ENCODE assay signal across 8 cellular contexts in genomic region chrX:136250191-136251041, GRCh38. TPM values are rescaled to one million over a fixed set of nuclear protein-coding genes. Genes with fewer than 3 reads are reported as not detected.
DNase-seq lines count a peak whose midpoint lies in the region; TF ChIP-seq lines count a peak whose summit lies in the region.

No MANE protein-coding gene starts in this region.

- H2AFZ ChIP-seq in OCI-LY7 (ENCODE audit: low read length) = peak overlapping the region; percentile 83
- H2AFZ ChIP-seq in hepatocyte = peak overlapping the region; percentile 78

- H3K4me3 ChIP-seq in OCI-LY7 (ENCODE audit: low read depth, low read length, poor library complexity, severe bottlenecking) (peak overlapping the region; percentile 90), hepatocyte (peak overlapping the region; percentile 55), skin epidermis (peak overlapping the region; percentile 63 to 82 (median 70))

- H3K4me2 ChIP-seq in OCI-LY7 (ENCODE audit: low read length) (peak overlapping the region; percentile 83), hepatocyte (peak overlapping the region; percentile 76)

- H3K27ac ChIP-seq in OCI-LY7 (ENCODE audit: low read depth, low read length, poor library complexity, severe bottlenecking) (no peak overlapping the region), hepatocyte (no peak overlapping the region), skin epidermis (peak overlapping the region in 20 of 21 experiments; percentile 18 to 88 (median 75))

- peaks cover 38% of the 10 kb centered on the region for H3K4me1 Mint-ChIP-seq in HFFc6 (ENCODE audit: low read depth)
- H3K4me1 Mint-ChIP-seq in activated naive CD8-positive, alpha-beta T cell (ENCODE audit: low read depth) = peaks cover 11% of the 10 kb centered on the region

- CTCF ChIA-PET in OCI-LY7 (lab: Charles Lee; ENCODE audit: unreplicated experiment) = no interaction called here

- H3K9me3 ChIP-seq in OCI-LY7 (ENCODE audit: low read length) (no peaks in the 10 kb centered on the region), hepatocyte (ENCODE audit: low read depth) (no peaks in the 10 kb centered on the region)

- WGBS in hepatocyte (ENCODE audit: low lambda C conversion rate, missing lambda C conversion rate) = 32% methylated on average over 37 of the region's 53 CpGs

- no peaks in the 10 kb centered on the region for H3K27me3 ChIP-seq in hepatocyte

- H3K4me1 ChIP-seq in OCI-LY7 (ENCODE audit: insufficient read depth, low read length, poor library complexity, severe bottlenecking) (peaks cover 9% of the 10 kb centered on the region), hepatocyte (ENCODE audit: insufficient read depth) (no peaks in the 10 kb centered on the region)

- BruUV-seq in OCI-LY7 (replicated peaks; lab: Mats Ljungman, UMichigan) = no TSS peak

- H3K79me2 ChIP-seq in OCI-LY7 (ENCODE audit: insufficient read depth, low read depth, low read length) = no peaks in the 10 kb centered on the region
- H3K79me2 ChIP-seq in hepatocyte = no peaks in the 10 kb centered on the region

- H3K4me3 Mint-ChIP-seq in HFFc6 = peak overlapping the region; percentile 91
- peak overlapping the region; percentile 87 for H3K4me3 Mint-ChIP-seq in activated naive CD8-positive, alpha-beta T cell

- H3K36me3 Mint-ChIP-seq in HFFc6 (ENCODE audit: low read depth) = no peaks in the 10 kb centered on the region
- no peaks in the 10 kb centered on the region for H3K36me3 Mint-ChIP-seq in activated naive CD8-positive, alpha-beta T cell

- TF ChIP-seq CTCF in GM13977 (IDR thresholded peaks at IDR 0.05; ENCODE audit: extremely low read depth, insufficient read depth, missing control alignments) (no peak), HFFc6 (IDR thresholded peaks at IDR 0.05) (no peak), OCI-LY7 (conservative IDR thresholded peaks at IDR 0.05; ENCODE audit: low read length) (no peak), hepatocyte (IDR thresholded peaks at IDR 0.05; ENCODE audit: poor library complexity) (no peak)

- H4K20me1 ChIP-seq in OCI-LY7 (ENCODE audit: insufficient read depth, low read length) = no peaks in the 10 kb centered on the region; the same call in 1 of the 2 replicates
- no peaks in the 10 kb centered on the region for H4K20me1 ChIP-seq in hepatocyte (ENCODE audit: insufficient read depth, poor library complexity, severe bottlenecking)

- intact Hi-C loops in OCI-LY7 (cut with micrococcal nuclease; ENCODE audit: unreplicated experiment) = no loop called here

- H3K27ac Mint-ChIP-seq in HFFc6 = peak overlapping the region; percentile 69
- H3K27ac Mint-ChIP-seq in activated naive CD8-positive, alpha-beta T cell = peak overlapping the region; percentile 81

- peaks cover 1% of the 10 kb centered on the region; the same call in 1 of the 2 replicates for H3K27me3 Mint-ChIP-seq in HFFc6 (ENCODE audit: insufficient read depth)
- no peaks in the 10 kb centered on the region for H3K27me3 Mint-ChIP-seq in activated naive CD8-positive, alpha-beta T cell

- peak; percentile 51 for DNase-seq in GM13977 (ENCODE audit: low spot score)
- peak; percentile 15 for DNase-seq in HFFc6
- DNase-seq in OCI-LY7 (ENCODE audit: low spot score) = peak; percentile 31
- peak; percentile 10 for DNase-seq in hepatocyte (ENCODE audit: low spot score)
- DNase-seq in NK-92 treated with Interleukin-12 subunit alpha and Interleukin-12 subunit beta, amount 100 ng/mL, for 24 hours (lab: John Stamatoyannopoulos, UW) = no peak
- no peak for DNase-seq in effector CD8-positive, alpha-beta T cell (lab: John Stamatoyannopoulos, UW)

- no peaks in the 10 kb centered on the region for H3K9me3 Mint-ChIP-seq in HFFc6
- no peaks in the 10 kb centered on the region for H3K9me3 Mint-ChIP-seq in activated naive CD8-positive, alpha-beta T cell (ENCODE audit: low read depth)

- H3K36me3 ChIP-seq in OCI-LY7 (ENCODE audit: insufficient read depth, low read length) = no peaks in the 10 kb centered on the region
- H3K36me3 ChIP-seq in hepatocyte (replicated peaks; ENCODE audit: insufficient read depth, low read depth) = no peaks in the 10 kb centered on the region

- H3K9me2 ChIP-seq in OCI-LY7 (ENCODE audit: insufficient read depth, low read length) (no peaks in the 10 kb centered on the region), hepatocyte (replicated peaks; ENCODE audit: insufficient read depth) (no peaks in the 10 kb centered on the region)

- in situ Hi-C loops in GM13977 (cut with MboI; ENCODE audit: low pct_unique_long_range_greater_than_20kb, low sequenced_read_pairs, unreplicated experiment) = loop anchor here (25.0 kb wide), 1 partner anchor 213 kb away; no protein-coding TSS in a partner anchor

- POLR2A ChIA-PET in OCI-LY7 (lab: Charles Lee) = interaction anchor here (0.6 to 1.0 kb wide), 2 partner anchors 93 to 246 kb away, joined by 3 read pairs; no protein-coding TSS in a partner anchor

RNA-seq across cellular contexts. Expression of gene MAP7D3, which starts 0.8 kb away (rescaled TPM):
- 10 to 100 TPM; 26.9 to 30.5 (median 28.7) TPM for total RNA-seq in HFFc6 (2021; fragmentation: NEBNext Ultra II Directional; extraction: Animal tissue kit (Norgen Biotek cat#: 25700))
- total RNA-seq in OCI-LY7 (2014; rRNA removed; shearing (Covaris generic)) = 7.7 and 11.9 TPM in 2 replicates
- total RNA-seq in OCI-LY7 (2022) (15.6 and 16.5 TPM in 2 replicates), hepatocyte (3.9 and 6.9 TPM in 2 replicates)
- 6.1 and 6.8 TPM in 2 replicates for polyA plus RNA-seq in hepatocyte

RNA-seq across cellular contexts. Expression of gene ADGRG4, which starts 50.3 kb away (rescaled TPM):
- under 1 TPM in 1 of 6 experiments, not detected in 5; 0.05 TPM for total RNA-seq in HFFc6 (2021; fragmentation: NEBNext Ultra II Directional; extraction: Animal tissue kit (Norgen Biotek cat#: 25700))
- total RNA-seq in OCI-LY7 (2014; rRNA removed; shearing (Covaris generic)) = not detected in 2 replicates
- total RNA-seq in OCI-LY7 (2022) = not detected in 2 replicates
- 0.08 and 0.27 TPM in 2 replicates for total RNA-seq in hepatocyte
- polyA plus RNA-seq in hepatocyte = not detected in 2 replicates

Comparison
In these comparisons a context has a peak if more than half of its experiments do, and no peak if none do; other contexts are left out.
1. DNase-seq: peak in GM13977 (single experiment), HFFc6 (single experiment), OCI-LY7 (single experiment) and hepatocyte (single experiment); none in NK-92 treated with Interleukin-12 subunit alpha and Interleukin-12 subunit beta, amount 100 ng/mL, for 24 hours (single experiment) and effector CD8-positive, alpha-beta T cell (single experiment).
2. H3K27ac ChIP-seq: peak in skin epidermis (20 of 21); none in OCI-LY7 (single experiment) and hepatocyte (single experiment).
3. Peak in every context shown above with its lines, with median percentiles within 50 percentile points of each other: H3K4me3 ChIP-seq.